16 cellular contexts compared by ENCODE assay signal in the genomic region with DNA sequence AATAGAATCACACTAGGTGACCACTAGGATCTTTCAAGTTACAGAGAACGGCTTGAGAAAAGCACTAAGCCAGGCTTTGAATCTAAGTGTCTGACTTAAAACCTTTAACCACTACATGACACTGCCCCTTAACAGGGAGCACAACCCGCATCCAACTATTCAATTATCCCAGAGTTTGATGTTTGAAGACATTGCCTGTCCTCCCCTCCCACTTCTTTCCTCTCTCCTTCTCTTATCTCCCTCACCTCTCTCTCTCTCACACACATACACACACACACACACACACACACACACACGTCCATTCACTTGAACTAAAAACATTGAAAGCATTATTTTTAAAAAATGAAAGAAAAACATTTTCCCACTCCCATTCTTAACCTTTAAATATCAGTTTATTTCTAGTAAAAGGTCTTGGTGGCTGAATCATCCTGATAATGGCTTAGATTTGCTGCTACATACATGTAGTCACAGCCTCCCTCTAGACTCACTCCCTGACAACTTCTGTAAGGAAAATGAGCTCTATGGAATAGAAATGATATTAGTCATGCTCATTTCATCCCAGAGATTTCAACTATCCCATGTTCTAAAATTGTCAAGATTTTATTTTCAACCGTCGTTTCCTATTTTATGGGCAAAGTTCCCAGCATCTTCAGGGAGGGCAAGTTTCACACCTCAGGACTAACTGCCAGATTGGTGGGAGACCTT. TPM values are rescaled to one million over a fixed set of nuclear protein-coding genes. Genes with fewer than 3 reads are reported as not detected.
DNase-seq lines count a peak whose midpoint lies in the region; ATAC-seq, FAIRE-seq and TF ChIP-seq lines count a peak whose summit lies in the region.
"Had no signal": no experiment of that assay in that cellular context is flagged by ENCODE, and none has a peak within 500 bp of the region (broad histone marks: within the 10 kb centered on the region; RNA-seq: fewer than 3 reads in every experiment).

No MANE protein-coding gene starts in this region.

- no peaks in the 10 kb centered on the region for H3K36me3 Mint-ChIP-seq in effector memory CD8-positive, alpha-beta T cell (ENCODE audit: insufficient read depth)

- peaks cover 0 to under 1% of the 10 kb centered on the region in 2 experiments for H3K27me3 ChIP-seq in endothelial cell of umbilical vein (ENCODE audit: control insufficient read depth in 2 of 2, insufficient read depth in 2 of 2, low read length in 2 of 2)
- H3K27me3 ChIP-seq in gastrocnemius medialis, result no peaks in the 10 kb centered on the region
- H3K27me3 ChIP-seq: pancreas had no signal

- POLR2A ChIA-PET in endothelial cell of umbilical vein (lab: Charles Lee), result no interaction called here

- no peaks in the 10 kb centered on the region for H3K9me1 ChIP-seq in endothelial cell of umbilical vein (replicated peaks; ENCODE audit: control insufficient read depth, extremely low read depth, insufficient read depth, low read length)

- no peak for FAIRE-seq in endothelial cell of umbilical vein (lab: Jason Lieb, UNC)
- FAIRE-seq: HepG2, pancreas had no signal

- H3K4me3 ChIP-seq in endothelial cell of umbilical vein (replicated peaks in 1 of 3; ENCODE audit: insufficient read depth in 1 of 3, low read depth in 1 of 3, low read length in 3 of 3), result no peak overlapping the region
- H3K4me3 ChIP-seq in retinal pigment epithelial cell (ENCODE audit: low read length), result no peak overlapping the region
- no peak overlapping the region for H3K4me3 ChIP-seq in gastrocnemius medialis
- H3K4me3 ChIP-seq: pancreas had no signal

- peaks cover 4% of the 10 kb centered on the region for H3K4me1 ChIP-seq in endothelial cell of umbilical vein (ENCODE audit: control insufficient read depth, extremely low read depth, insufficient read depth, low read length)
- H3K4me1 ChIP-seq in gastrocnemius medialis, result no peaks in the 10 kb centered on the region
- H3K4me1 ChIP-seq: pancreas had no signal

- BruUV-seq in endothelial cell of umbilical vein (replicated peaks; lab: Mats Ljungman, UMichigan), result no TSS peak

- DNase-seq in GM04504 (ENCODE audit: low read depth), result peak; percentile 58
- DNase-seq in RPMI7951 (ENCODE audit: low read depth), result peak; percentile 27
- peak; percentile 15 for DNase-seq in endothelial cell of umbilical vein (ENCODE audit: low read depth, low spot score)
- DNase-seq in retinal pigment epithelial cell (ENCODE audit: low read depth), result peak; percentile 77
- DNase-seq in gastrocnemius medialis, result no peak
- DNase-seq in effector memory CD8-positive, alpha-beta T cell, result no peak
- no peak for DNase-seq in NCI-H82 (lab: John Stamatoyannopoulos, UW)
- DNase-seq: activated CD8-positive, alpha-beta memory T cell treated with anti-CD3 and anti-CD28 coated beads, Interleukin-2, amount 50 U/mL, for 4 hours; DMS79 treated with DMSO at 0.1 percent for 48 hours; NCI-H187 treated with DMSO at 0.1 percent for 48 hours; pancreas; stimulated activated CD4-positive, alpha-beta T cell treated with anti-CD3 and anti-CD28 coated beads, Interleukin-2, amount 100 ng/mL, for 48 hours; stimulated activated naive CD8-positive, alpha-beta T cell treated with anti-CD3 and anti-CD28 coated beads, Interleukin-15, Interleukin-2, amounts not matched to agents 100 U/mL and 50 U/mL, for 24 hours had no signal

- peak overlapping the region; percentile 14 for H2AFZ ChIP-seq in endothelial cell of umbilical vein (ENCODE audit: low read depth, low read length)

- H3K9me3 ChIP-seq in endothelial cell of umbilical vein (replicated peaks; ENCODE audit: control insufficient read depth, insufficient read depth, low read length) (no peaks in the 10 kb centered on the region), gastrocnemius medialis (no peaks in the 10 kb centered on the region)
- H3K9me3 ChIP-seq: pancreas had no signal

- peaks cover 3 to 7% of the 10 kb centered on the region in 2 donors for H3K4me1 Mint-ChIP-seq in effector memory CD8-positive, alpha-beta T cell (ENCODE audit: low read depth in 2 of 2)

- no peaks in the 10 kb centered on the region for H4K20me1 ChIP-seq in endothelial cell of umbilical vein (replicated peaks; ENCODE audit: control insufficient read depth, extremely low read depth, insufficient read depth, low read length)

- H3K27ac Mint-ChIP-seq in effector memory CD8-positive, alpha-beta T cell, result no peak overlapping the region

- no peak for TF ChIP-seq POLR2A in endothelial cell of umbilical vein (IDR thresholded peaks at IDR 0.05; ENCODE audit: low read depth, low read length)
- no peak for TF ChIP-seq POLR2A in gastrocnemius medialis (IDR thresholded peaks at IDR 0.05)

- H3K9ac ChIP-seq in endothelial cell of umbilical vein (replicated peaks; ENCODE audit: extremely low read depth, insufficient read depth, low read length), result no peak overlapping the region

- no peak overlapping the region for H3K4me3 Mint-ChIP-seq in effector memory CD8-positive, alpha-beta T cell

- no peak overlapping the region for H3K4me2 ChIP-seq in endothelial cell of umbilical vein (ENCODE audit: insufficient read depth, low read length)

- H3K36me3 ChIP-seq in endothelial cell of umbilical vein (ENCODE audit: control insufficient read depth in 2 of 2, extremely low read depth in 1 of 2, insufficient read depth in 2 of 2, low read length in 2 of 2) (no peaks in the 10 kb centered on the region), gastrocnemius medialis (no peaks in the 10 kb centered on the region)
- H3K36me3 ChIP-seq: pancreas had no signal

- no peaks in the 10 kb centered on the region for H3K79me2 ChIP-seq in endothelial cell of umbilical vein (ENCODE audit: control insufficient read depth, insufficient read depth, low read length)

- dilution Hi-C loops in endothelial cell of umbilical vein (cut with MboI; ENCODE audit: extremely low pct_ligation_motif_present, low sequenced_read_pairs), result no loop called here

- intact Hi-C loops in endothelial cell of umbilical vein (cut with micrococcal nuclease) (no loop called here), gastrocnemius medialis (cut with DNase I; ENCODE audit: low total_unique reads) (no loop called here)

- H3K27me3 Mint-ChIP-seq in effector memory CD8-positive, alpha-beta T cell, result no peaks in the 10 kb centered on the region

- H3K27ac ChIP-seq in endothelial cell of umbilical vein (ENCODE audit: insufficient read depth, low read depth, low read length) (no peak overlapping the region), gastrocnemius medialis (no peak overlapping the region)
- H3K27ac ChIP-seq: pancreas, VCaP had no signal

- no peak for ATAC-seq in gastrocnemius medialis
- ATAC-seq in effector memory CD8-positive, alpha-beta T cell (replicated peaks), result no peak
- ATAC-seq: HepG2; left lobe of liver; stimulated activated naive CD8-positive, alpha-beta T cell treated with anti-CD3 and anti-CD28 coated beads, Interleukin-15, Interleukin-2, amounts not matched to agents 100 U/mL and 50 U/mL, for 24 hours had no signal

- CTCF ChIA-PET in endothelial cell of umbilical vein (lab: Charles Lee), result no interaction called here

- in situ Hi-C loops in gastrocnemius medialis (cut with MboI; ENCODE audit: low sequenced_read_pairs in 4 of 4), result loop anchor here in 1 of 4 donors (25.0 kb wide), 1 partner anchor 105 kb away; no protein-coding TSS in a partner anchor

- no peaks in the 10 kb centered on the region for H3K9me3 Mint-ChIP-seq in effector memory CD8-positive, alpha-beta T cell

- TF ChIP-seq CTCF in endothelial cell of umbilical vein (IDR thresholded peaks at IDR 0.05; ENCODE audit: extremely low read depth in 1 of 2, insufficient read depth in 1 of 2, low read depth in 1 of 2, low read length in 2 of 2), result no peak
- no peak for TF ChIP-seq CTCF in retinal pigment epithelial cell (conservative IDR thresholded peaks at IDR 0.05; ENCODE audit: low read depth, low read length)
- TF ChIP-seq CTCF in gastrocnemius medialis (IDR thresholded peaks at IDR 0.05 in 4 of 5, conservative IDR thresholded peaks at IDR 0.05 in 1 of 5), result no peak

TF ChIP-seq in endothelial cell of umbilical vein, 7 proteins besides CTCF, POLR2A, EP300 and RAD21:
- peak; percentile 52 for TF ChIP-seq FOS (IDR thresholded peaks at IDR 0.05; ENCODE audit: borderline replicate concordance, insufficient read depth, low read length)
- TF ChIP-seq, protein P1, sequence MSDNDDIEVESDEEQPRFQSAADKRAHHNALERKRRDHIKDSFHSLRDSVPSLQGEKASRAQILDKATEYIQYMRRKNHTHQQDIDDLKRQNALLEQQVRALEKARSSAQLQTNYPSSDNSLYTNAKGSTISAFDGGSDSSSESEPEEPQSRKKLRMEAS (IDR thresholded peaks at IDR 0.05; ENCODE audit: insufficient read depth, insufficient read length), result no peak
- no peak for TF ChIP-seq MYC (IDR thresholded peaks at IDR 0.05; ENCODE audit: low read depth, low read length)
- no peak for TF ChIP-seq POLR2AphosphoS5 (IDR thresholded peaks at IDR 0.05; ENCODE audit: insufficient read depth, low read depth, low read length)

RNA-seq across cellular contexts. Expression of a gene that starts 53.5 kb away (rescaled TPM):
- total RNA-seq in RPMI7951 (2014; rRNA removed; shearing (Covaris generic)), result 115 and 128 TPM in 2 replicates
- 174 and 186 TPM in 2 replicates for total RNA-seq in endothelial cell of umbilical vein
- polyA plus RNA-seq in endothelial cell of umbilical vein, result 95.7 and 147 TPM in 2 replicates
- polyA plus RNA-seq in endothelial cell of umbilical vein (2011; cell fraction: cytosol; rRNA removed), result 134 and 158 TPM in 2 replicates
- polyA plus RNA-seq in endothelial cell of umbilical vein (2011; cell fraction: nucleus; rRNA removed), result 79.7 and 107 TPM in 2 replicates
- polyA plus RNA-seq in endothelial cell of umbilical vein (2012), result 241 and 294 TPM in 2 replicates
- polyA minus RNA-seq in endothelial cell of umbilical vein, result 67.5 and 82.2 TPM in 2 replicates
- 82.6 TPM for polyA minus RNA-seq in endothelial cell of umbilical vein (2011; cell fraction: cytosol; rRNA and poly(A)+ RNA removed)
- 64.4 and 94.8 TPM in 2 replicates for polyA minus RNA-seq in endothelial cell of umbilical vein (2011; cell fraction: nucleus; rRNA and poly(A)+ RNA removed)
- total RNA-seq in gastrocnemius medialis, result 10 to 100 TPM; 58.4 to 93.8 (median 71.9) TPM

Comparison
In these comparisons a context has a peak if more than half of its experiments do, and no peak if none do; other contexts are left out.
1. DNase-seq: peak in GM04504 (single experiment), RPMI7951 (single experiment), endothelial cell of umbilical vein (single experiment) and retinal pigment epithelial cell (single experiment); none in gastrocnemius medialis (0 of 2), effector memory CD8-positive, alpha-beta T cell (0 of 3) and NCI-H82 (single experiment).